ENCODE assay signal across 26 cellular contexts in genomic region chr10:62116896-62117295, GRCh38.
DNase-seq lines count a peak whose midpoint lies in the region; ATAC-seq and TF ChIP-seq lines count a peak whose summit lies in the region.
"Had no signal": no experiment of that assay in that cellular context is flagged by ENCODE, and none has a peak within 500 bp of the region (broad histone marks: within the 10 kb centered on the region; RNA-seq: fewer than 3 reads in every experiment).

No MANE protein-coding gene starts in this region.

- intact Hi-C loops in Calu3 (cut with micrococcal nuclease; ENCODE audit: unreplicated experiment), result no loop called here

- H3K4me3 Mint-ChIP-seq in Calu3 (ENCODE audit: low read depth, unreplicated experiment) (no peak overlapping the region), T-helper 17 cell (no peak overlapping the region)
- H3K4me3 Mint-ChIP-seq: activated CD4-positive, alpha-beta T cell treated with anti-CD3 and anti-CD28 coated beads for 36 hours; activated CD8-positive, alpha-beta T cell treated with anti-CD3 and anti-CD28 coated beads, Interleukin-2, amount 10 ng/mL, durations not matched to agents 7 days and 5 days; activated naive CD4-positive, alpha-beta T cell treated with anti-CD3 and anti-CD28 coated beads for 36 hours; brain; GM23338; immature natural killer cell had no signal

- H3K27ac Mint-ChIP-seq in Calu3 (ENCODE audit: unreplicated experiment) (peak overlapping the region; percentile 43), T-helper 17 cell (no peak overlapping the region)
- H3K27ac Mint-ChIP-seq: activated CD4-positive, alpha-beta T cell treated with anti-CD3 and anti-CD28 coated beads for 36 hours; activated CD8-positive, alpha-beta T cell treated with anti-CD3 and anti-CD28 coated beads, Interleukin-2, amount 10 ng/mL, durations not matched to agents 7 days and 5 days; activated naive CD4-positive, alpha-beta T cell treated with anti-CD3 and anti-CD28 coated beads for 36 hours; brain; GM23338 had no signal

- no peaks in the 10 kb centered on the region for H3K27me3 Mint-ChIP-seq in Calu3 (ENCODE audit: unreplicated experiment)
- H3K27me3 Mint-ChIP-seq in T-helper 17 cell, result no peaks in the 10 kb centered on the region
- H3K27me3 Mint-ChIP-seq: activated CD4-positive, alpha-beta T cell treated with anti-CD3 and anti-CD28 coated beads for 36 hours had no signal

- H3K9me3 Mint-ChIP-seq in Calu3 (ENCODE audit: low read depth, unreplicated experiment), result no peaks in the 10 kb centered on the region
- H3K9me3 Mint-ChIP-seq: activated naive CD4-positive, alpha-beta T cell treated with anti-CD3 and anti-CD28 coated beads for 36 hours; GM23338; immature natural killer cell had no signal

- no peaks in the 10 kb centered on the region for H3K9me3 ChIP-seq in T-helper 17 cell (ENCODE audit: control insufficient read depth, low read length, poor library complexity, severe bottlenecking)
- H3K9me3 ChIP-seq: suprapubic skin had no signal

- peak; percentile 79 for ATAC-seq in esophagus mucosa
- ATAC-seq in GM19455 (IDR thresholded peaks at IDR 0.05; ENCODE audit: unreplicated experiment), result no peak
- no peak for ATAC-seq in T-helper 17 cell
- no peak for ATAC-seq in HG02870 (IDR thresholded peaks at IDR 0.05; ENCODE audit: unreplicated experiment)
- no peak for ATAC-seq in HG02610 (IDR thresholded peaks at IDR 0.05; ENCODE audit: unreplicated experiment)
- ATAC-seq: activated CD4-positive, alpha-beta T cell treated with anti-CD3 and anti-CD28 coated beads for 36 hours; activated CD8-positive, alpha-beta T cell treated with anti-CD3 and anti-CD28 coated beads, Interleukin-2, amount 10 ng/mL, durations not matched to agents 7 days and 5 days; GM23338; HepG2; left cardiac atrium had no signal

- H3K4me1 Mint-ChIP-seq in Calu3 (ENCODE audit: low read depth, unreplicated experiment), result peaks cover 36% of the 10 kb centered on the region
- H3K4me1 Mint-ChIP-seq in T-helper 17 cell, result peaks cover 11% of the 10 kb centered on the region
- H3K4me1 Mint-ChIP-seq: brain, GM23338 had no signal

- no peaks in the 10 kb centered on the region for H3K36me3 Mint-ChIP-seq in Calu3 (ENCODE audit: insufficient read depth, unreplicated experiment)
- H3K36me3 Mint-ChIP-seq in T-helper 17 cell (ENCODE audit: low read depth), result no peaks in the 10 kb centered on the region
- H3K36me3 Mint-ChIP-seq: brain, immature natural killer cell had no signal

- no TSS peak for BruUV-seq in Calu3 (replicated peaks; lab: Mats Ljungman, UMichigan)

- DNase-seq in Calu3 (peak; percentile 57), DMS53 treated with DMSO at 0.1 percent for 48 hours (lab: John Stamatoyannopoulos, UW; ENCODE audit: unreplicated experiment) (peak; percentile 75), NCI-H510A treated with DMSO at 0.1 percent for 48 hours (lab: John Stamatoyannopoulos, UW) (peak; percentile 31), T-helper 17 cell (no peak)
- DNase-seq: activated CD4-positive, alpha-beta T cell treated with anti-CD3 and anti-CD28 coated beads for 36 hours; activated CD8-positive, alpha-beta T cell treated with anti-CD3 and anti-CD28 coated beads, Interleukin-2, amount 10 ng/mL, durations not matched to agents 7 days and 5 days; activated naive CD4-positive, alpha-beta T cell treated with anti-CD3 and anti-CD28 coated beads for 36 hours; DND-41; GF-D8; immature natural killer cell; Karpas-422; left cardiac atrium; MV-4-11; NCI-H187; NCI-H524; SIG-M5; stimulated activated naive CD4-positive, alpha-beta T cell treated with Interleukin-2 at 50 U/mL for 16 hours; T-helper 9 cell had no signal

- TF ChIP-seq CTCF in Calu3 (IDR thresholded peaks at IDR 0.05; ENCODE audit: unreplicated experiment), result no peak

- CTCF ChIA-PET in Calu3 (lab: Charles Lee), result interaction anchor here (0.6 kb wide), 1 partner anchor 29 kb away, joined by 3 read pairs; no protein-coding TSS in a partner anchor

Comparison
In these comparisons a context has a peak if more than half of its experiments do, and no peak if none do; other contexts are left out.
1. DNase-seq: peak in Calu3 (single experiment), DMS53 treated with DMSO at 0.1 percent for 48 hours (single experiment) and NCI-H510A treated with DMSO at 0.1 percent for 48 hours (single experiment); none in T-helper 17 cell (0 of 3).